ENCODE assay signal across 13 cellular contexts in the genomic region with DNA sequence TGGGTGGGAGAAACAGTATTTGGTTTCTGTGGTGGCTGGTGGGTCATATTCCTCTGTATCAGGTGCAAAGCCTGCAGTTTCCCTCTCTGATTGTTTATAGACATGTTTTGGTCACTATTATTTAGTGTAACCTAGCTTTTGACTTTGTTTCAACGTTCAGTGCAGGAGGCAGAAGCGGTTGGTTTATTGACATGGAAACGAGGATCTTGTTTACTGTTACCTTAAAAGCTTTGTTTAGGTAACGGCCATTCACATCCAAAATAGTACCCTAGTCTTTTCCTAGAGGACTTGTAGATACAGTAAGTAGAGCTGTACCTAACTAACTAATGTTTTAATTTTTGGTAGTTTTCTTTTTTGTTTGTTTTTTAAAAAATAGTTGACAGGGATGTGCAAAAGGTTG. TPM values are rescaled to one million over a fixed set of nuclear protein-coding genes. Genes with fewer than 3 reads are reported as not detected.
DNase-seq lines count a peak whose midpoint lies in the region; ATAC-seq and TF ChIP-seq lines count a peak whose summit lies in the region.
"Had no signal": no experiment of that assay in that cellular context is flagged by ENCODE, and none has a peak within 500 bp of the region (broad histone marks: within the 10 kb centered on the region; RNA-seq: fewer than 3 reads in every experiment).

No MANE protein-coding gene starts in this region.

- DNase-seq in NCI-H345 (lab: John Stamatoyannopoulos, UW) (peak; percentile 28), NCI-H345 treated with DMSO at 0.1 percent for 48 hours (lab: John Stamatoyannopoulos, UW; ENCODE audit: unreplicated experiment) (no peak), NCI-H2029 treated with DMSO at 0.1 percent for 48 hours (lab: John Stamatoyannopoulos, UW) (peak; percentile 49), mammary epithelial cell (no peak), Kasumi-1 (lab: John Stamatoyannopoulos, UW) (no peak), foreskin keratinocyte (no peak)
- DNase-seq: activated CD8-positive, alpha-beta memory T cell treated with anti-CD3 and anti-CD28 coated beads, Interleukin-2, amount 50 U/mL, for 4 hours; GF-D8; left cardiac atrium; NK-92 treated with Interleukin-12 subunit alpha and Interleukin-12 subunit beta, amount 100 ng/mL, for 24 hours; uterus had no signal

- no TSS peak for BruUV-seq in mammary epithelial cell (replicated peaks; lab: Mats Ljungman, UMichigan)

- H2AFZ ChIP-seq in mammary epithelial cell (ENCODE audit: low read depth, low read length) (no peak overlapping the region), neuron (ENCODE audit: low read depth, low read length) (no peak overlapping the region)

- H3K4me3 ChIP-seq in mammary epithelial cell (replicated peaks in 1 of 3; ENCODE audit: insufficient read depth in 1 of 3, low read depth in 2 of 3, low read length in 3 of 3) (peak overlapping the region in 2 of 3 experiments; percentile 12 to 21), neuron (ENCODE audit: low read length) (peak overlapping the region; percentile 70)

- intact Hi-C loops in mammary epithelial cell (cut with micrococcal nuclease) = loop anchor here (5.0 to 10.0 kb wide), 7 partner anchors 97 to 735 kb away; no protein-coding TSS in a partner anchor

- H3K27me3 ChIP-seq in mammary epithelial cell (ENCODE audit: insufficient read depth, low read length) (no peaks in the 10 kb centered on the region), neuron (ENCODE audit: insufficient read depth, low read length) (no peaks in the 10 kb centered on the region), foreskin keratinocyte (no peaks in the 10 kb centered on the region)
- H3K27me3 ChIP-seq: uterus had no signal

- H3K27ac ChIP-seq in mammary epithelial cell (ENCODE audit: insufficient read depth, low read depth, low read length) = peak overlapping the region; percentile 10
- no peak overlapping the region for H3K27ac ChIP-seq in foreskin keratinocyte
- H3K27ac ChIP-seq: uterus had no signal

- H3K9me3 ChIP-seq in mammary epithelial cell (replicated peaks; ENCODE audit: insufficient read depth, low read length) = no peaks in the 10 kb centered on the region
- H3K9me3 ChIP-seq in neuron (ENCODE audit: low read length) = peaks cover 14% of the 10 kb centered on the region
- H3K9me3 ChIP-seq: uterus had no signal

- 31% methylated on average over 4 of the region's 4 CpGs for WGBS in mammary epithelial cell (ENCODE audit: low coverage, missing lambda C conversion rate)

- peaks cover 37% of the 10 kb centered on the region for H3K79me2 ChIP-seq in mammary epithelial cell (ENCODE audit: insufficient read depth, low read length)

- peak overlapping the region; percentile 69 for H3K4me2 ChIP-seq in mammary epithelial cell (ENCODE audit: insufficient read depth, low read depth, low read length)

- no peak for TF ChIP-seq CTCF in mammary epithelial cell (conservative IDR thresholded peaks at IDR 0.05 in 1 of 2, IDR thresholded peaks at IDR 0.05 in 1 of 2; ENCODE audit: extremely low read depth in 1 of 2, insufficient read depth in 1 of 2, low read depth in 1 of 2, low read length in 2 of 2)
- TF ChIP-seq CTCF in foreskin keratinocyte (conservative IDR thresholded peaks at IDR 0.05) = no peak

- H4K20me1 ChIP-seq in mammary epithelial cell (ENCODE audit: insufficient read depth, low read length) = no peaks in the 10 kb centered on the region

- no peak for ATAC-seq in HG02623 (IDR thresholded peaks at IDR 0.05; ENCODE audit: unreplicated experiment)
- ATAC-seq in foreskin keratinocyte = no peak
- ATAC-seq: left cardiac atrium had no signal

- H3K9ac ChIP-seq in mammary epithelial cell (ENCODE audit: insufficient read depth, low read length) = no peak overlapping the region

- dilution Hi-C loops in mammary epithelial cell (cut with HindIII; ENCODE audit: low sequenced_read_pairs) = loop anchor here (5.0 to 10.0 kb wide), 2 partner anchors 55 to 107 kb away; no protein-coding TSS in a partner anchor

- CTCF ChIA-PET in mammary epithelial cell (lab: Charles Lee; ENCODE audit: low non-redundant PET) = no interaction called here

- H3K36me3 ChIP-seq in mammary epithelial cell (ENCODE audit: insufficient read depth, low read length) (peaks cover 14% of the 10 kb centered on the region), neuron (ENCODE audit: insufficient read depth, low read length) (peaks cover 51% of the 10 kb centered on the region)
- H3K36me3 ChIP-seq: uterus had no signal

- in situ Hi-C loops in mammary epithelial cell (cut with MboI; ENCODE audit: low sequenced_read_pairs in 2 of 2) = loop anchor here in 1 of 2 donors (25.0 kb wide), 1 partner anchor 277 kb away; no protein-coding TSS in a partner anchor

- H3K4me1 ChIP-seq in mammary epithelial cell (ENCODE audit: insufficient read depth, low read length) = peaks cover 24% of the 10 kb centered on the region
- H3K4me1 ChIP-seq in neuron (ENCODE audit: insufficient read depth, low read length) = peaks cover 37% of the 10 kb centered on the region
- peaks cover 5% of the 10 kb centered on the region for H3K4me1 ChIP-seq in foreskin keratinocyte

RNA-seq across cellular contexts. Expression of a gene that starts 3.5 kb away (rescaled TPM):
- 10 to 100 TPM; 56.5 to 57.0 TPM for total RNA-seq in mammary epithelial cell
- 21.9 TPM for polyA plus RNA-seq in mammary epithelial cell
- 109 TPM for polyA minus RNA-seq in mammary epithelial cell
- total RNA-seq in foreskin keratinocyte = 18.4 and 18.8 TPM in 2 replicates
- 9.0 and 11.1 TPM in 2 replicates for polyA plus RNA-seq in foreskin keratinocyte

Comparison
In these comparisons a context has a peak if more than half of its experiments do, and no peak if none do; other contexts are left out.
1. DNase-seq: peak in NCI-H345 (single experiment) and NCI-H2029 treated with DMSO at 0.1 percent for 48 hours (single experiment); none in NCI-H345 treated with DMSO at 0.1 percent for 48 hours (single experiment), mammary epithelial cell (single experiment), Kasumi-1 (0 of 2) and foreskin keratinocyte (0 of 2).